ENCODE assay signal across 25 cellular contexts in genomic region chr22:33330534-33330933, GRCh38.
"Had no signal": no experiment of that assay in that cellular context is flagged by ENCODE, and none has a peak within 500 bp of the region (broad histone marks: within the 10 kb centered on the region; RNA-seq: fewer than 3 reads in every experiment).

No MANE protein-coding gene starts in this region.

- ATAC-seq: left colon; mucosa of descending colon; naive thymus-derived CD4-positive, alpha-beta T cell; natural killer cell treated with Interleukin-12 subunit alpha and Interleukin-12 subunit beta and Interleukin-15 and Interleukin-18, amount 100 ng/mL, for 72 hours; right lobe of liver; stimulated activated memory B cell treated with anti-CD40 and anti-IgM and Interleukin-4, amounts not matched to agents 10 μg/mL and 1 μg/mL and 100 μg/mL, for 72 hours; stimulated activated naive CD8-positive, alpha-beta T cell treated with anti-CD3 and anti-CD28 coated beads, Interleukin-15, amount 100 ng/mL, for 72 hours had no signal

- H3K9me3 ChIP-seq: left ventricle myocardium inferior, mucosa of descending colon, ovary, right atrium auricular region, right lobe of liver, tibial nerve, upper lobe of left lung, vagina had no signal

- H3K36me3 ChIP-seq: ovary, right lobe of liver, upper lobe of left lung had no signal

- H3K27me3 ChIP-seq: hepatocyte, ovary, right atrium auricular region, right lobe of liver, tibial nerve, upper lobe of left lung, vagina had no signal

- H3K4me3 ChIP-seq: hepatocyte, left ventricle myocardium inferior, lung, mucosa of descending colon, ovary, right atrium auricular region, right lobe of liver, smooth muscle cell, tibial nerve, upper lobe of left lung, vagina had no signal

- H3K4me2 ChIP-seq: hepatocyte, smooth muscle cell had no signal

- DNase-seq: immature natural killer cell; kidney; left colon; left ventricle myocardium inferior; midbrain; mucosa of descending colon; naive thymus-derived CD4-positive, alpha-beta T cell; ovary; right lobe of liver; stimulated activated CD4-positive, alpha-beta T cell treated with anti-CD3 and anti-CD28 coated beads, Interleukin-1b, Interleukin-23, amount 100 ng/mL, for 48 hours; stimulated activated CD4-positive, alpha-beta T cell treated with anti-CD3 and anti-CD28 coated beads, Interleukin-2, amount 100 ng/mL, for 48 hours; stimulated activated CD4-positive, alpha-beta T cell treated with anti-CD3 and anti-CD28 coated beads, Interleukin-4, amount 100 ng/mL, for 4 hours; stimulated activated CD8-positive, alpha-beta memory T cell treated with anti-CD3 and anti-CD28 coated beads, Interleukin-4, amount 100 ng/mL, for 48 hours; stimulated activated naive CD4-positive, alpha-beta T cell treated with Interleukin-2 at 50 U/mL for 16 hours; stimulated activated naive CD8-positive, alpha-beta T cell treated with anti-CD3 and anti-CD28 coated beads, Interleukin-15, amount 100 ng/mL, for 72 hours; substantia nigra; upper lobe of left lung had no signal

- H2AFZ ChIP-seq: hepatocyte had no signal

- H3K79me2 ChIP-seq: hepatocyte had no signal

- H3K4me1 ChIP-seq: vagina had no signal

- H3K27ac ChIP-seq: left ventricle myocardium inferior, ovary, right atrium auricular region, right lobe of liver, tibial nerve, upper lobe of left lung, vagina had no signal
